ENCODE assay signal across 11 cellular contexts in the genomic region with DNA sequence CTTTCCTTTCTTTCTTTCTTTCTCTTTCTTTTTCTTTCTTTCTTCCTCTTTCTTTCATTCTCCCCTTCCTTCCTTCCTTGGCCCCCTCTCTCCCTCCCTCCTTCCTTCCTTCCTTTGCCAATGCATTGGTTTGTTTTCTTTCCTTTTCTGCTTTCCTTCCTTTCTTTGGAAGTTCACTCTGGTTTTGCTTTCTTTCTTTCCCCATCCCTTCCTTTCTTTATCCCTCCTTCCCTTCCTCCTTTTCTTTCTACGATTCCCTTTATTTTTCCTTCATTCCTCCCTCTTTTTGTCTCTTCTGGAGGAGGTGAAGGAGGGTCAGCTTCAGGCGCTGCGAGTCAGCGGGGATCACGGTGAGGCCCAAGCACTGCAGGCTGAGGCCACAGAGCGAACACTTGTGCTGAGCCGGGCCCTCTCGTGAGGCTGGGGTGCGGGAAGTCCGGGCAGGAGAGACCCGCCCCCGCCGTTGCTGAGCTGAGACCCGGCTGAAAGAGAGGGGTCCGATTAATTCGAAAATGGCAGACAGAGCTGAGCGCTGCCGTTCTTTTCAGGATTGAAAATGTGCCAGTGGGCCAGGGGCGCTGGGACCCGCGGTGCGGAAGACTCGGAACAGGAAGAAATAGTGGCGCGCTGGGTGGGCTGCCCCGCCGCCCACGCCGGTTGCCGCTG. TPM values are rescaled to one million over a fixed set of nuclear protein-coding genes. Genes with fewer than 3 reads are reported as not detected.
DNase-seq lines count a peak whose midpoint lies in the region; ATAC-seq and TF ChIP-seq lines count a peak whose summit lies in the region.
"Had no signal": no experiment of that assay in that cellular context is flagged by ENCODE, and none has a peak within 500 bp of the region (broad histone marks: within the 10 kb centered on the region; RNA-seq: fewer than 3 reads in every experiment).

No MANE protein-coding gene starts in this region.

- H3K36me3 Mint-ChIP-seq in activated CD8-positive, alpha-beta memory T cell treated with anti-CD3 and anti-CD28 coated beads, Interleukin-2, amount 10 ng/mL, durations not matched to agents 7 days and 5 days: peaks cover 2% of the 10 kb centered on the region
- no peaks in the 10 kb centered on the region; the same call in 1 of the 2 replicates for H3K36me3 Mint-ChIP-seq in WTC11

- POLR2A ChIA-PET in WTC11 (lab: Charles Lee): interaction anchor here (0.9 kb wide), 1 partner anchor 10 kb away, joined by 3 read pairs; no protein-coding TSS in a partner anchor

- CTCF ChIA-PET in activated CD8-positive, alpha-beta memory T cell treated with anti-CD3 and anti-CD28 coated beads, Interleukin-2, amount 10 ng/mL, durations not matched to agents 7 days and 5 days (lab: Charles Lee): interaction anchor here (1.8 kb wide), 1 partner anchor 8 kb away, joined by 4 read pairs; no protein-coding TSS in a partner anchor
- CTCF ChIA-PET in WTC11 (lab: Charles Lee): interaction anchor here (0.9 to 2.4 kb wide), 6 partner anchors 8 to 154 kb away, joined by 3 to 8 read pairs (median 4); no protein-coding TSS in a partner anchor

- DNase-seq in activated CD8-positive, alpha-beta memory T cell treated with anti-CD3 and anti-CD28 coated beads, Interleukin-2, amount 10 ng/mL, durations not matched to agents 7 days and 5 days: no peak
- no peak for DNase-seq in activated CD8-positive, alpha-beta memory T cell treated with anti-CD3 and anti-CD28 coated beads, Interleukin-2, amount 50 U/mL, for 4 hours
- DNase-seq in WTC11 (ENCODE audit: low spot score) (no peak), transverse colon (no peak)
- DNase-seq in stimulated activated naive CD8-positive, alpha-beta T cell treated with anti-CD3 and anti-CD28 coated beads, Interleukin-15, Interleukin-2, amounts not matched to agents 100 U/mL and 50 U/mL, for 24 hours: peak; percentile 8
- no peak for DNase-seq in effector memory CD4-positive, alpha-beta T cell
- DNase-seq: activated gamma-delta T cell treated with Interleukin-2 at 50 U/mL for 16 hours had no signal

- H3K4me3 Mint-ChIP-seq in activated CD8-positive, alpha-beta memory T cell treated with anti-CD3 and anti-CD28 coated beads, Interleukin-2, amount 10 ng/mL, durations not matched to agents 7 days and 5 days: peak overlapping the region; percentile 35
- H3K4me3 Mint-ChIP-seq in WTC11: peak overlapping the region; percentile 63

- no peaks in the 10 kb centered on the region for H3K9me3 Mint-ChIP-seq in activated CD8-positive, alpha-beta memory T cell treated with anti-CD3 and anti-CD28 coated beads, Interleukin-2, amount 10 ng/mL, durations not matched to agents 7 days and 5 days (ENCODE audit: low read depth)
- no peaks in the 10 kb centered on the region for H3K9me3 Mint-ChIP-seq in WTC11

- H3K4me1 ChIP-seq in iPS-15b (ENCODE audit: control insufficient read depth, insufficient read depth, low read length) (no peaks in the 10 kb centered on the region), transverse colon (peaks cover 26 to 62% (median 50%) of the 10 kb centered on the region in 4 donors)
- peaks cover 17% of the 10 kb centered on the region for H3K4me1 ChIP-seq in effector memory CD4-positive, alpha-beta T cell (ENCODE audit: control insufficient read depth, insufficient read depth, low read length, poor library complexity, severe bottlenecking)

- H3K36me3 ChIP-seq in iPS-15b (ENCODE audit: control insufficient read depth, insufficient read depth, low read length) (no peaks in the 10 kb centered on the region), transverse colon (no peaks in the 10 kb centered on the region)
- no peaks in the 10 kb centered on the region for H3K36me3 ChIP-seq in effector memory CD4-positive, alpha-beta T cell (ENCODE audit: control insufficient read depth, insufficient read depth, low read length)
- H3K36me3 ChIP-seq: BLaER1 had no signal

- peaks cover 7% of the 10 kb centered on the region for H3K4me1 Mint-ChIP-seq in activated CD8-positive, alpha-beta memory T cell treated with anti-CD3 and anti-CD28 coated beads, Interleukin-2, amount 10 ng/mL, durations not matched to agents 7 days and 5 days
- H3K4me1 Mint-ChIP-seq in WTC11: peaks cover 53% of the 10 kb centered on the region

- no peak for ATAC-seq in activated CD8-positive, alpha-beta memory T cell treated with anti-CD3 and anti-CD28 coated beads, Interleukin-2, amount 10 ng/mL, durations not matched to agents 7 days and 5 days
- ATAC-seq in WTC11: no peak
- ATAC-seq in stimulated activated naive CD8-positive, alpha-beta T cell treated with anti-CD3 and anti-CD28 coated beads, Interleukin-15, Interleukin-2, amounts not matched to agents 100 U/mL and 50 U/mL, for 24 hours: no peak
- ATAC-seq in HG03139 (IDR thresholded peaks at IDR 0.05; ENCODE audit: unreplicated experiment): no peak

- TF ChIP-seq CTCF in WTC11 (IDR thresholded peaks at IDR 0.05): no peak
- no peak for TF ChIP-seq CTCF in transverse colon (IDR thresholded peaks at IDR 0.05)

- H3K27ac ChIP-seq in effector memory CD4-positive, alpha-beta T cell (ENCODE audit: insufficient read depth, low read length, poor library complexity, severe bottlenecking): no peak overlapping the region
- H3K27ac ChIP-seq in transverse colon: no peak overlapping the region
- H3K27ac ChIP-seq: BLaER1, HL-60 had no signal

- H3K27me3 ChIP-seq in iPS-15b (ENCODE audit: control insufficient read depth, insufficient read depth, low read length) (peaks cover 98% of the 10 kb centered on the region), transverse colon (peaks cover 100% of the 10 kb centered on the region)
- peaks cover 58% of the 10 kb centered on the region for H3K27me3 ChIP-seq in effector memory CD4-positive, alpha-beta T cell (replicated peaks; ENCODE audit: control insufficient read depth, insufficient read depth, low read length, poor library complexity, severe bottlenecking)

- no peak overlapping the region for H3K9ac ChIP-seq in iPS-15b (ENCODE audit: low read depth, low read length)
- H3K9ac ChIP-seq: BLaER1 had no signal

- TF ChIP-seq POLR2A in transverse colon (IDR thresholded peaks at IDR 0.05): no peak

- no peak for TF ChIP-seq EP300 in transverse colon (IDR thresholded peaks at IDR 0.05; ENCODE audit: low read depth)

- H3K27me3 Mint-ChIP-seq in activated CD8-positive, alpha-beta memory T cell treated with anti-CD3 and anti-CD28 coated beads, Interleukin-2, amount 10 ng/mL, durations not matched to agents 7 days and 5 days: peaks cover 83% of the 10 kb centered on the region
- peaks cover 100% of the 10 kb centered on the region for H3K27me3 Mint-ChIP-seq in WTC11 (ENCODE audit: low read depth)

- WGBS in transverse colon (ENCODE audit: low coverage in 1 of 2), 2 donors: 10 to 24% methylated on average over 5 to 30 of the region's 30 CpGs

- in situ Hi-C loops in transverse colon (cut with MboI; ENCODE audit: low pct_ligation_motif_present in 1 of 4, low pct_unique_long_range_greater_than_20kb in 1 of 4, low sequenced_read_pairs in 3 of 4): no loop called here

- H3K4me3 ChIP-seq in iPS-15b (ENCODE audit: low read depth, low read length): peak overlapping the region; percentile 45
- H3K4me3 ChIP-seq in effector memory CD4-positive, alpha-beta T cell (ENCODE audit: insufficient read depth, low read depth, low read length, poor library complexity, severe bottlenecking): no peak overlapping the region
- H3K4me3 ChIP-seq in transverse colon: peak overlapping the region in 2 of 4 donors; percentile 15 to 47

- peak overlapping the region; percentile 67 for H3K27ac Mint-ChIP-seq in activated CD8-positive, alpha-beta memory T cell treated with anti-CD3 and anti-CD28 coated beads, Interleukin-2, amount 10 ng/mL, durations not matched to agents 7 days and 5 days
- no peak overlapping the region for H3K27ac Mint-ChIP-seq in WTC11

- H3K9me3 ChIP-seq in iPS-15b (ENCODE audit: control insufficient read depth, insufficient read depth, low read length) (no peaks in the 10 kb centered on the region), transverse colon (no peaks in the 10 kb centered on the region)
- H3K9me3 ChIP-seq in effector memory CD4-positive, alpha-beta T cell (ENCODE audit: control insufficient read depth, low read length): no peaks in the 10 kb centered on the region

- intact Hi-C loops in transverse colon (cut with DNase I; ENCODE audit: low total_unique reads): loop anchor here (10.0 kb wide), 1 partner anchor 1504 kb away; no protein-coding TSS in a partner anchor

TF ChIP-seq in WTC11, 78 proteins besides CTCF, POLR2A, EP300 and RAD21:
- TF ChIP-seq, protein P1, sequence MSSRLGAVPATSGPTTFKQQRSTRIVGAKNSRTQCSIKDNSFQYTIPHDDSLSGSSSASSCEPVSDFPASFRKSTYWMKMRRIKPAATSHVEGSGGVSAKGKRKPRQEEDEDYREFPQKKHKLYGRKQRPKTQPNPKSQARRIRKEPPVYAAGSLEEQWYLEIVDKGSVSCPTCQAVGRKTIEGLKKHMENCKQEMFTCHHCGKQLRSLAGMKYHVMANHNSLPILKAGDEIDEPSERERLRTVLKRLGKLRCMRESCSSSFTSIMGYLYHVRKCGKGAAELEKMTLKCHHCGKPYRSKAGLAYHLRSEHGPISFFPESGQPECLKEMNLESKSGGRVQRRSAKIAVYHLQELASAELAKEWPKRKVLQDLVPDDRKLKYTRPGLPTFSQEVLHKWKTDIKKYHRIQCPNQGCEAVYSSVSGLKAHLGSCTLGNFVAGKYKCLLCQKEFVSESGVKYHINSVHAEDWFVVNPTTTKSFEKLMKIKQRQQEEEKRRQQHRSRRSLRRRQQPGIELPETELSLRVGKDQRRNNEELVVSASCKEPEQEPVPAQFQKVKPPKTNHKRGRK (CRISPR knock-in tag; IDR thresholded peaks at IDR 0.05; ENCODE audit: borderline replicate concordance): peak; percentile 99
- TF ChIP-seq ZNF219 (CRISPR knock-in tag; IDR thresholded peaks at IDR 0.05; ENCODE audit: borderline replicate concordance) (no peak), ZNF423 (CRISPR knock-in tag; IDR thresholded peaks at IDR 0.05) (no peak), PRRX2 (CRISPR knock-in tag; IDR thresholded peaks at IDR 0.05) (no peak), ZNF138 (CRISPR knock-in tag; conservative IDR thresholded peaks at IDR 0.05) (no peak), JAZF1 (CRISPR knock-in tag; IDR thresholded peaks at IDR 0.05) (no peak), ZNF232 (CRISPR knock-in tag; IDR thresholded peaks at IDR 0.05) (no peak)

RNA-seq across cellular contexts. Expression of gene SIM2, which starts 1.5 kb away (rescaled TPM):
- under 1 TPM in 1 of 2 experiments, not detected in 1; 0.09 TPM for total RNA-seq in activated CD8-positive, alpha-beta memory T cell treated with anti-CD3 and anti-CD28 coated beads, Interleukin-2, amount 10 ng/mL, durations not matched to agents 7 days and 5 days
- total RNA-seq in WTC11 (2021): 0.09 to 0.17 TPM (median 0.11 TPM) in 3 replicates
- total RNA-seq in transverse colon: under 1 TPM in 1 of 4 donors, not detected in 3; 0.32 TPM
